ENCODE assay signal across 22 cellular contexts in the genomic region with DNA sequence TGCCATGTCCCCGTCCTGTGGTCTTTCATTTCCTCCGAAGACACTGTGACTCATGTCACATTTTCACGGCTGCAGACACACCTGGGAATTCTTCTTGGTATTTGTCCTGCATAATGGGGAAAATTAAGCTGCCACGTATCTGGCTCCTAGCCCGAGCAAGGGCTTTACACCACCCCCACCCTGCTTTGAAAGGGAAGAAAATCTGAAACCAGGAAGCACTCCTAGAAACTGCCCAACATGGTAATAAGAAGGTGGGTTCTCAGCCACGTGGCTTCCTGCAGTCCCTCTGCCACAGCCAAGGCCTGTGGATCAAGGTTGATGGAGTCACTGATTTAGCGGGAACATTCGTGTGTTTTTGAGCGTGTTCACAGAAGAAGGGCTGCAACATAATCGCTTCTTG.
DNase-seq lines count a peak whose midpoint lies in the region; ATAC-seq, FAIRE-seq and TF ChIP-seq lines count a peak whose summit lies in the region.
"Had no signal": no experiment of that assay in that cellular context is flagged by ENCODE, and none has a peak within 500 bp of the region (broad histone marks: within the 10 kb centered on the region; RNA-seq: fewer than 3 reads in every experiment).

No MANE protein-coding gene starts in this region.

- no peak overlapping the region for H3K4me3 Mint-ChIP-seq in endodermal cell
- H3K4me3 Mint-ChIP-seq: activated B cell treated with CpG ODN at 0.5 μM for 24 hours; CD4-positive, CD25-positive, alpha-beta regulatory T cell; dendritic cell treated with granulocyte-macrophage colony-stimulating factor and Interleukin-4, amounts not matched to agents 40 ng/mL and 50 ng/mL, for 4 days; naive thymus-derived CD8-positive, alpha-beta T cell had no signal

- FAIRE-seq in GM12892 (lab: Jason Lieb, UNC) = peak; percentile 53
- FAIRE-seq: pancreas, urothelium cell line had no signal

- H3K27ac Mint-ChIP-seq in endodermal cell = no peak overlapping the region
- H3K27ac Mint-ChIP-seq: activated B cell treated with CpG ODN at 0.5 μM for 24 hours; CD4-positive, CD25-positive, alpha-beta regulatory T cell; dendritic cell treated with granulocyte-macrophage colony-stimulating factor and Interleukin-4, amounts not matched to agents 40 ng/mL and 50 ng/mL, for 4 days; naive thymus-derived CD8-positive, alpha-beta T cell had no signal

- no peak overlapping the region for H3K9ac ChIP-seq in endodermal cell (ENCODE audit: extremely low read depth, low read length, poor library complexity, severe bottlenecking)
- H3K9ac ChIP-seq: KMS-11 had no signal

- H3K27ac ChIP-seq in endodermal cell (ENCODE audit: low read depth, low read length) = no peak overlapping the region
- H3K27ac ChIP-seq: adrenal gland, KMS-11, pancreas, RWPE1, sigmoid colon had no signal

- no peaks in the 10 kb centered on the region for H3K9me3 Mint-ChIP-seq in endodermal cell
- H3K9me3 Mint-ChIP-seq: activated B cell treated with CpG ODN at 0.5 μM for 24 hours; dendritic cell treated with granulocyte-macrophage colony-stimulating factor and Interleukin-4, amounts not matched to agents 40 ng/mL and 50 ng/mL, for 4 days; naive thymus-derived CD8-positive, alpha-beta T cell had no signal

- no peaks in the 10 kb centered on the region for H3K36me3 ChIP-seq in endodermal cell (ENCODE audit: control insufficient read depth, insufficient read depth, low read length)
- H3K36me3 ChIP-seq: adrenal gland, pancreas, sigmoid colon had no signal

- H3K27me3 Mint-ChIP-seq in endodermal cell (ENCODE audit: insufficient read depth) = peaks cover 2% of the 10 kb centered on the region
- H3K27me3 Mint-ChIP-seq: CD4-positive, CD25-positive, alpha-beta regulatory T cell had no signal

- DNase-seq in GM12892 (ENCODE audit: insufficient read length) = no peak
- DNase-seq in NCI-H82 (lab: John Stamatoyannopoulos, UW) = peak; percentile 55
- peak; percentile 47 for DNase-seq in endodermal cell
- peak; percentile 53 for DNase-seq in retinal pigment epithelial cell (ENCODE audit: low read depth)
- DNase-seq in NCI-H774 (lab: John Stamatoyannopoulos, UW) = no peak
- no peak for DNase-seq in SKM-1 (lab: John Stamatoyannopoulos, UW; ENCODE audit: unreplicated experiment)
- DNase-seq: activated B cell treated with CpG ODN at 0.5 μM for 24 hours; activated CD4-positive, alpha-beta T cell treated with anti-CD3 and anti-CD28 coated beads, Interleukin-2, amount 50 U/mL, for 48 hours; adrenal gland; CD4-positive, CD25-positive, alpha-beta regulatory T cell; DMS 273 treated with DMSO at 0.1 percent for 48 hours; naive thymus-derived CD8-positive, alpha-beta T cell; NCI-H2081; NCI-H446; pancreas had no signal

- TF ChIP-seq CTCF in endodermal cell (conservative IDR thresholded peaks at IDR 0.05) (no peak), retinal pigment epithelial cell (conservative IDR thresholded peaks at IDR 0.05; ENCODE audit: low read depth, low read length) (no peak)

- H3K4me1 Mint-ChIP-seq in endodermal cell = peaks cover 70% of the 10 kb centered on the region
- H3K4me1 Mint-ChIP-seq: activated B cell treated with CpG ODN at 0.5 μM for 24 hours; CD4-positive, CD25-positive, alpha-beta regulatory T cell; naive thymus-derived CD8-positive, alpha-beta T cell had no signal

- no peak for TF ChIP-seq POLR2A in GM12892 (IDR thresholded peaks at IDR 0.05; ENCODE audit: low read depth, low read length)

- no peaks in the 10 kb centered on the region for H3K9me3 ChIP-seq in endodermal cell (ENCODE audit: control insufficient read depth, low read length)
- H3K9me3 ChIP-seq: adrenal gland, pancreas, sigmoid colon had no signal

- no peaks in the 10 kb centered on the region for H3K36me3 Mint-ChIP-seq in endodermal cell (ENCODE audit: low read depth)
- H3K36me3 Mint-ChIP-seq: CD4-positive, CD25-positive, alpha-beta regulatory T cell; naive thymus-derived CD8-positive, alpha-beta T cell had no signal

- WGBS in endodermal cell (ENCODE audit: insufficient coverage in 1 of 2, insufficient read length in 1 of 2), 2 experiments = 86 to 87% methylated on average over 8 to 10 of the region's 10 CpGs

- H3K4me3 ChIP-seq in endodermal cell (ENCODE audit: low read length) (peak overlapping the region; percentile 51), retinal pigment epithelial cell (ENCODE audit: low read length) (no peak overlapping the region)
- H3K4me3 ChIP-seq: adrenal gland, pancreas, sigmoid colon had no signal

- ATAC-seq in GM19328 (IDR thresholded peaks at IDR 0.05; ENCODE audit: unreplicated experiment) = no peak
- ATAC-seq: left lobe of liver; naive thymus-derived CD8-positive, alpha-beta T cell; pancreas had no signal

- peaks cover 45% of the 10 kb centered on the region for H3K4me1 ChIP-seq in endodermal cell (ENCODE audit: control insufficient read depth, insufficient read depth, low read length)
- H3K4me1 ChIP-seq: adrenal gland, pancreas, sigmoid colon had no signal

- H3K27me3 ChIP-seq in endodermal cell (ENCODE audit: control insufficient read depth, insufficient read depth, low read length, poor library complexity, severe bottlenecking) = no peaks in the 10 kb centered on the region
- H3K27me3 ChIP-seq: adrenal gland, pancreas, sigmoid colon had no signal

Comparison
In these comparisons a context has a peak if more than half of its experiments do, and no peak if none do; other contexts are left out.
1. DNase-seq: peak in NCI-H82 (single experiment), endodermal cell (single experiment) and retinal pigment epithelial cell (single experiment); none in GM12892 (single experiment), NCI-H774 (single experiment) and SKM-1 (single experiment).